Comparison of ENCODE assay signal across 1 cellular context in the genomic region with DNA sequence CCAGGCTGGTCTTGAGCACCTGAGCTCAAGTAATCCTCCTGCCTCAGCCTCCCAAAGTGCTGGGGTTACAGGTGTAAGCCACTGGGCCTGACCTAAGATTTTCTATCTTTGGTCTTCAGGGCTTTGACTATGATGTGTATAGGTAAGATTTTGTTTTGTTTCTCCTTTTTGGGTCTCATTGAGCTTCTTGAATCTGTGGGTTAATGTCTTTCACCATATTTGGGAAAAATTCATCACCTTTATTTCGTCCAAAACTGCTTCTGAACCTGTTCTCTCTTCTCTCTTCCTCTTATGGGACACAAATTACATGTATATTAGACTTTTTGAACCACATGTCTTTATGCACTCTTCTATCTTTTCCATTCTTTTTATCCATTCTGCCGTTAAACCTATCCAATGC.
"Had no signal": no experiment of that assay in that cellular context is flagged by ENCODE, and none has a peak within 500 bp of the region (broad histone marks: within the 10 kb centered on the region; RNA-seq: fewer than 3 reads in every experiment).

No MANE protein-coding gene starts in this region.

- H3K4me3 ChIP-seq: MG63 had no signal

- H3K36me3 ChIP-seq: MG63 had no signal
